Comparison of ENCODE assay signal across 1 cellular context in genomic region chr1:156496211-156496761, GRCh38.
TF ChIP-seq lines count a peak whose summit lies in the region.

No MANE protein-coding gene starts in this region.

TF ChIP-seq in WTC11, 78 proteins besides CTCF, POLR2A, EP300 and RAD21 (continued from another document):
- TF ChIP-seq ZNF532 (CRISPR knock-in tag; IDR thresholded peaks at IDR 0.05; ENCODE audit: borderline replicate concordance) (no peak), SP1 (CRISPR knock-in tag; conservative IDR thresholded peaks at IDR 0.05) (no peak), GABPB1 (CRISPR knock-in tag; IDR thresholded peaks at IDR 0.05) (no peak), MLX (CRISPR knock-in tag; IDR thresholded peaks at IDR 0.05) (no peak), ETV6 (CRISPR knock-in tag; IDR thresholded peaks at IDR 0.05) (no peak), ZNF121 (CRISPR knock-in tag; IDR thresholded peaks at IDR 0.05) (no peak), EMX1 (CRISPR knock-in tag; IDR thresholded peaks at IDR 0.05) (no peak)
